Comparison of ENCODE assay signal across 8 cellular contexts in the genomic region with DNA sequence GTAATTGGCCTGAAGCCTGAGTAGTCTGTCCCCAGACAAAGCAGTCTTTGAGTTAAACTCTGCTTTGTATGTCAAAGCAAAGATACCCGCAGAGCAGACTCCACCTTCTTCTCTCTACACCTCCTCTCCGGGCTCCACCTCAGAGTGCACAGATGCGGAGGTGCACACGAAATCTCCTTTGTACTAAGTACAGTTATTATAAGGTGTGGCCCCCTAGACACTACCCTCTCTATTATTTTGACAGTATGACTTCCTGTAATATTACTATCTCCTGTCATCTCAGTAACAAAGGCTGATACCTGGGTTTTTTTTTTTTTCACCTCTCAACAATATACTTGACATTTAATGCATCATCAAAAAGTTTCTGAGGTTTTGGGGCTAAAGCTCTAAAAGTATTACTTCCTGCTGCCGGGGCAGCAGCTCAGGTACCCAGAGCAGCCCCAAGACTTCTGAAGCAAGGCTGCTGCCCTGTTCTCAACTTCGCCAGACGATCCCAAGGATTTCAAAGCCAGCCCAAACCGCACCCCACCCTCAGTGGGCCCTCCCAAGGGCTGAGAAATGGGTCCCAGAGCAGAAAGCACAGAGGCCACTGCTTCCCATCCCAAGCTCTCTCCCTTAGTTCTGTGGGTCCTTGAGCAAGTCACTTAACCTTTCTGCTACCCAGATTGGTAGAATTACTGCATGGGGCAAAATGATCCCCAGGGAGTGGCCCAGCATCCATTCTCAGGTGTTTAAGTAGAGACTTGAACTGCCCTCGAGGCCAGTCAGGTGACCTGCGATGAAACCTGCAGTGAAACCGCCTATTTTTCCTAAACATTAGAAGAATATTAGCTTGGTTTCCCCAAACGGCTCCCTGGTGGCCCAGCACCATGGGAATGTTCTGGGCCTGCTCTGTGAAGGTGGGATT.
DNase-seq lines count a peak whose midpoint lies in the region; ATAC-seq lines count a peak whose summit lies in the region.

No MANE protein-coding gene starts in this region.

- peak; percentile 95 to 97 for ATAC-seq in CD4-positive, CD25-positive, alpha-beta regulatory T cell (ENCODE audit: low read depth in 2 of 2)
- peak; percentile 60 for ATAC-seq in HG02981 (IDR thresholded peaks at IDR 0.05; ENCODE audit: unreplicated experiment)
- peak; percentile 90 to 91 for ATAC-seq in naive thymus-derived CD8-positive, alpha-beta T cell
- no peak for ATAC-seq in HG03457 (IDR thresholded peaks at IDR 0.05; ENCODE audit: unreplicated experiment)

- H3K36me3 ChIP-seq in CD4-positive, CD25-positive, alpha-beta regulatory T cell (ENCODE audit: control insufficient read depth, insufficient read depth, low read length) = no peaks in the 10 kb centered on the region

- no peaks in the 10 kb centered on the region for H3K27me3 ChIP-seq in CD4-positive, CD25-positive, alpha-beta regulatory T cell (ENCODE audit: control insufficient read depth, insufficient read depth, low read length)

- no peaks in the 10 kb centered on the region for H3K36me3 Mint-ChIP-seq in CD4-positive, CD25-positive, alpha-beta regulatory T cell
- H3K36me3 Mint-ChIP-seq in naive thymus-derived CD8-positive, alpha-beta T cell = peaks cover 0 to 1% (median 0%) of the 10 kb centered on the region in 3 donors

- DNase-seq in CD4-positive, CD25-positive, alpha-beta regulatory T cell = peak; percentile 68 to 97 (median 91)
- peak; percentile 68 for DNase-seq in activated CD8-positive, alpha-beta memory T cell treated with anti-CD3 and anti-CD28 coated beads, Interleukin-2, amount 50 U/mL, for 4 hours
- DNase-seq in naive thymus-derived CD8-positive, alpha-beta T cell = peak; percentile 38 to 91 (median 78)
- DNase-seq in NCI-H1092 (lab: John Stamatoyannopoulos, UW) (no peak), AG20443 (ENCODE audit: low spot score) (no peak), NCI-H2171 (lab: John Stamatoyannopoulos, UW) (no peak)

- peak overlapping the region; percentile 68 for H3K4me3 ChIP-seq in CD4-positive, CD25-positive, alpha-beta regulatory T cell (ENCODE audit: low read depth, low read length)

- peak overlapping the region; percentile 80 to 89 (median 84) for H3K4me3 Mint-ChIP-seq in CD4-positive, CD25-positive, alpha-beta regulatory T cell
- H3K4me3 Mint-ChIP-seq in naive thymus-derived CD8-positive, alpha-beta T cell = peak overlapping the region; percentile 50 to 86 (median 74)

- peak overlapping the region; percentile 91 for H3K27ac ChIP-seq in CD4-positive, CD25-positive, alpha-beta regulatory T cell (ENCODE audit: insufficient read depth, low read length, poor library complexity, severe bottlenecking)

- H3K27me3 Mint-ChIP-seq in CD4-positive, CD25-positive, alpha-beta regulatory T cell = no peaks in the 10 kb centered on the region
- no peaks in the 10 kb centered on the region for H3K27me3 Mint-ChIP-seq in naive thymus-derived CD8-positive, alpha-beta T cell

- peak overlapping the region; percentile 93 to 100 (median 97) for H3K27ac Mint-ChIP-seq in CD4-positive, CD25-positive, alpha-beta regulatory T cell
- H3K27ac Mint-ChIP-seq in naive thymus-derived CD8-positive, alpha-beta T cell = peak overlapping the region; percentile 89 to 99 (median 96)

- peaks cover 0 to 1% (median 0%) of the 10 kb centered on the region in 7 donors for H3K9me3 Mint-ChIP-seq in CD4-positive, CD25-positive, alpha-beta regulatory T cell
- no peaks in the 10 kb centered on the region for H3K9me3 Mint-ChIP-seq in naive thymus-derived CD8-positive, alpha-beta T cell

- H3K4me1 Mint-ChIP-seq in CD4-positive, CD25-positive, alpha-beta regulatory T cell = peaks cover 29 to 95% (median 63%) of the 10 kb centered on the region in 4 donors
- peaks cover 56 to 95% (median 92%) of the 10 kb centered on the region in 4 donors for H3K4me1 Mint-ChIP-seq in naive thymus-derived CD8-positive, alpha-beta T cell

- peaks cover 93% of the 10 kb centered on the region for H3K4me1 ChIP-seq in CD4-positive, CD25-positive, alpha-beta regulatory T cell (ENCODE audit: control insufficient read depth, insufficient read depth, low read length, poor library complexity, severe bottlenecking)

- POLR2A ChIA-PET in naive thymus-derived CD8-positive, alpha-beta T cell (lab: Charles Lee) = interaction anchor here (0.6 to 8.7 kb wide), 21 partner anchors 9 to 442 kb away, joined by 3 to 102 read pairs (median 4); partner anchors contain the start of gene FOXO1

- H3K9me3 ChIP-seq in CD4-positive, CD25-positive, alpha-beta regulatory T cell (ENCODE audit: control insufficient read depth in 2 of 2, low read length in 2 of 2) = no peaks in the 10 kb centered on the region

Comparison
In these comparisons a context has a peak if more than half of its experiments do, and no peak if none do; other contexts are left out.
1. DNase-seq: peak in CD4-positive, CD25-positive, alpha-beta regulatory T cell (3 of 3), activated CD8-positive, alpha-beta memory T cell treated with anti-CD3 and anti-CD28 coated beads, Interleukin-2, amount 50 U/mL, for 4 hours (single experiment) and naive thymus-derived CD8-positive, alpha-beta T cell (10 of 10); none in NCI-H1092 (single experiment), AG20443 (single experiment) and NCI-H2171 (single experiment).